Comparison of ENCODE assay signal across 8 cellular contexts in genomic region chr9:130106860-130107848, GRCh38. TPM values are rescaled to one million over a fixed set of nuclear protein-coding genes. Genes with fewer than 3 reads are reported as not detected.
DNase-seq lines count a peak whose midpoint lies in the region; ATAC-seq and TF ChIP-seq lines count a peak whose summit lies in the region.

No MANE protein-coding gene starts in this region.

- peaks cover 11% of the 10 kb centered on the region for H3K4me1 Mint-ChIP-seq in T-helper 17 cell

- DNase-seq in NCI-H1105 (lab: John Stamatoyannopoulos, UW): peak; percentile 64
- peak; percentile 58 to 81 (median 64) for DNase-seq in T-helper 17 cell
- peak; percentile 96 for DNase-seq in amniotic epithelial cell (ENCODE audit: low read depth)
- DNase-seq in left ventricle myocardium inferior: peak; percentile 75
- DNase-seq in aorta: peak; percentile 88 to 94

- TF ChIP-seq CTCF in GM12801 (IDR thresholded peaks at IDR 0.05; ENCODE audit: extremely low read depth, insufficient read length) (peak; percentile 14), left ventricle myocardium inferior (IDR thresholded peaks at IDR 0.05; ENCODE audit: borderline replicate concordance) (peak; percentile 83)

- H3K36me3 ChIP-seq in left ventricle myocardium inferior (peaks cover 71% of the 10 kb centered on the region), rectal smooth muscle tissue (ENCODE audit: control insufficient read depth, insufficient read depth, low read length) (peaks cover 5% of the 10 kb centered on the region), aorta (ENCODE audit: control insufficient read depth in 1 of 2, insufficient read depth in 2 of 2, low read length in 1 of 2) (peaks cover 3 to 12% of the 10 kb centered on the region in 2 donors)

- no peak overlapping the region for H3K9ac ChIP-seq in rectal smooth muscle tissue (ENCODE audit: low read length)

- H3K27me3 Mint-ChIP-seq in T-helper 17 cell: no peaks in the 10 kb centered on the region

- intact Hi-C loops in left ventricle myocardium inferior (cut with micrococcal nuclease) (loop anchor here (5.0 kb wide), 1 partner anchor 130 kb away; no protein-coding TSS in a partner anchor), aorta (cut with DNase I) (loop anchor here (1.0 to 5.0 kb wide), 4 partner anchors 129 to 236 kb away; no protein-coding TSS in a partner anchor)

- H3K27ac ChIP-seq in left ventricle myocardium inferior (replicated peaks) (no peak overlapping the region), rectal smooth muscle tissue (ENCODE audit: low read depth, low read length) (peak overlapping the region; percentile 59), aorta (ENCODE audit: low read depth in 1 of 2, low read length in 2 of 2) (no peak overlapping the region)

- H3K4me3 ChIP-seq in left ventricle myocardium inferior: no peak overlapping the region
- no peak overlapping the region for H3K4me3 ChIP-seq in rectal smooth muscle tissue (ENCODE audit: low read length)
- no peak overlapping the region for H3K4me3 ChIP-seq in aorta (ENCODE audit: low read length in 2 of 2)

- peaks cover 14% of the 10 kb centered on the region for H3K4me1 ChIP-seq in left ventricle myocardium inferior
- H3K4me1 ChIP-seq in rectal smooth muscle tissue (ENCODE audit: control insufficient read depth, insufficient read depth, low read length): peaks cover 30% of the 10 kb centered on the region
- H3K4me1 ChIP-seq in aorta (ENCODE audit: control insufficient read depth in 1 of 2, insufficient read depth in 2 of 2, low read length in 2 of 2): no peaks in the 10 kb centered on the region

- H3K4me3 Mint-ChIP-seq in T-helper 17 cell: peak overlapping the region; percentile 33

- peak overlapping the region; percentile 88 for H3K27ac Mint-ChIP-seq in T-helper 17 cell

- 41 to 44% methylated on average over 12 of the region's 12 CpGs for WGBS in aorta, 2 donors

- ATAC-seq in T-helper 17 cell (peak; percentile 93), aorta (ENCODE audit: low FRiP score) (peak; percentile 81), GM19452 (IDR thresholded peaks at IDR 0.05; ENCODE audit: unreplicated experiment) (no peak)

- H3K36me3 Mint-ChIP-seq in T-helper 17 cell (ENCODE audit: low read depth): peaks cover 12% of the 10 kb centered on the region

- no peaks in the 10 kb centered on the region for H3K27me3 ChIP-seq in left ventricle myocardium inferior (ENCODE audit: low read depth)
- no peaks in the 10 kb centered on the region for H3K27me3 ChIP-seq in rectal smooth muscle tissue (ENCODE audit: control insufficient read depth, insufficient read depth, low read length)
- no peaks in the 10 kb centered on the region for H3K27me3 ChIP-seq in aorta (ENCODE audit: control insufficient read depth in 1 of 2, insufficient read depth in 2 of 2, low read length in 1 of 2)

- H3K9me3 ChIP-seq in T-helper 17 cell (ENCODE audit: control insufficient read depth, low read length, poor library complexity, severe bottlenecking): no peaks in the 10 kb centered on the region
- no peaks in the 10 kb centered on the region for H3K9me3 ChIP-seq in left ventricle myocardium inferior (replicated peaks)
- H3K9me3 ChIP-seq in aorta (ENCODE audit: control insufficient read depth, low read length): no peaks in the 10 kb centered on the region

RNA-seq across cellular contexts. Expression of gene GPR107, which starts 53.4 kb away (rescaled TPM):
- 10 to 100 TPM; 22.1 to 26.2 TPM for total RNA-seq in T-helper 17 cell
- 23.3 TPM for total RNA-seq in left ventricle myocardium inferior
- total RNA-seq in aorta: 10 to 100 TPM; 43.3 to 48.2 TPM
- polyA plus RNA-seq in aorta: 10 to 100 TPM in 1 of 2 donors, 1 to 10 TPM in 1; 7.4 to 26.9 TPM
